ENCODE assay signal across 9 cellular contexts in the genomic region with DNA sequence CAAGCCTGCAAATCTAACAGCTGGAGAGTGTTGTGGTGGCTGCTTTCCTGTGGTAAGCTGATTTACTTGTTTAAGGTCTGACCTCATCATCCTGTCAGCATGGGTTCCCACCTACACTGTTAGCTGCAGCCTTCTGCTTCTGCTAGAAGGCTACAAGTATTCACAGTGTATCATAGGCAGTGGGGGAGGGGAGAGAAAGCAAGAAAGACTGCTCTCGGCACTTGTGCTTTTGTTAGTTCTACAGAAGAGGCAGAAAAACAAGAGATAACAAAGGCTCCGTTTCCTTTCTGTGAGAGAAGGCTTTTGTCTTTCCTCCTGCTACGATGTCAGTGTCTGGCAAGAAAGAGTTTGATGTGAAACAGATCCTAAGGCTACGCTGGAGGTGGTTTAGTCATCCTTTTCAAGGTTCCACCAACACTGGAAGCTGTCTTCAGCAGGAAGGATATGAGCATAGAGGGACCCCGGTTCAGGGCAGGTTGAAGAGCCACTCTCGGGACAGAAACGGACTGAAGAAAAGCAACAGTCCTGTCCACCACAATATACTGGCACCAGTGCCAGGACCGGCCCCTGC. TPM values are rescaled to one million over a fixed set of nuclear protein-coding genes. Genes with fewer than 3 reads are reported as not detected.
A peak's percentile ranks its signal among the peaks of the same experiment; 100 is the strongest.
DNase-seq lines count a peak whose midpoint lies in the region; ATAC-seq and TF ChIP-seq lines count a peak whose summit lies in the region.
"Had no signal": no experiment of that assay in that cellular context is flagged by ENCODE, and none has a peak within 500 bp of the region (broad histone marks: within the 10 kb centered on the region; RNA-seq: fewer than 3 reads in every experiment).

A gene with protein sequence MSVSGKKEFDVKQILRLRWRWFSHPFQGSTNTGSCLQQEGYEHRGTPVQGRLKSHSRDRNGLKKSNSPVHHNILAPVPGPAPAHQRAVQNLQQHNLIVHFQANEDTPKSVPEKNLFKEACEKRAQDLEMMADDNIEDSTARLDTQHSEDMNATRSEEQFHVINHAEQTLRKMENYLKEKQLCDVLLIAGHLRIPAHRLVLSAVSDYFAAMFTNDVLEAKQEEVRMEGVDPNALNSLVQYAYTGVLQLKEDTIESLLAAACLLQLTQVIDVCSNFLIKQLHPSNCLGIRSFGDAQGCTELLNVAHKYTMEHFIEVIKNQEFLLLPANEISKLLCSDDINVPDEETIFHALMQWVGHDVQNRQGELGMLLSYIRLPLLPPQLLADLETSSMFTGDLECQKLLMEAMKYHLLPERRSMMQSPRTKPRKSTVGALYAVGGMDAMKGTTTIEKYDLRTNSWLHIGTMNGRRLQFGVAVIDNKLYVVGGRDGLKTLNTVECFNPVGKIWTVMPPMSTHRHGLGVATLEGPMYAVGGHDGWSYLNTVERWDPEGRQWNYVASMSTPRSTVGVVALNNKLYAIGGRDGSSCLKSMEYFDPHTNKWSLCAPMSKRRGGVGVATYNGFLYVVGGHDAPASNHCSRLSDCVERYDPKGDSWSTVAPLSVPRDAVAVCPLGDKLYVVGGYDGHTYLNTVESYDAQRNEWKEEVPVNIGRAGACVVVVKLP (plus strand): TSS at position 232 of the 571 bp plus-strand sequence. CDS start 92 bp downstream, at position 324.

- H3K4ac ChIP-seq in mesendoderm (ENCODE audit: low read depth, low read length) = no peak within 1 kb of the TSS

- ATAC-seq in HG02840 (IDR thresholded peaks at IDR 0.05; ENCODE audit: low FRiP score, unreplicated experiment) (no peak), T-helper 17 cell (no peak)
- ATAC-seq in activated CD8-positive, alpha-beta T cell treated with anti-CD3 and anti-CD28 coated beads for 36 hours = no peak
- no peak for ATAC-seq in activated T-helper 17 cell treated with anti-CD3 and anti-CD28 coated beads, Interleukin-2, amount 50 U/mL, for 72 hours (replicated peaks)

- no peaks in the 10 kb centered on the region for H3K9me3 ChIP-seq in T-helper 17 cell (ENCODE audit: control insufficient read depth, low read length, poor library complexity, severe bottlenecking)

- H3K4me3 ChIP-seq in choroid plexus epithelial cell (ENCODE audit: low read depth, low read length) (peak within 1 kb of the TSS; percentile 67), mesendoderm (ENCODE audit: low read length) (peak within 1 kb of the TSS; percentile 37)

- no peaks in the 10 kb centered on the region for H3K9me3 Mint-ChIP-seq in activated CD8-positive, alpha-beta T cell treated with anti-CD3 and anti-CD28 coated beads for 36 hours
- H3K9me3 Mint-ChIP-seq in activated T-helper 17 cell treated with anti-CD3 and anti-CD28 coated beads, Interleukin-2, amount 50 U/mL, for 72 hours = no peaks in the 10 kb centered on the region

- no peaks in the 10 kb centered on the region for H3K36me3 ChIP-seq in mesendoderm (ENCODE audit: control insufficient read depth, insufficient read depth, low read length)

- intact Hi-C loops in activated CD8-positive, alpha-beta T cell treated with anti-CD3 and anti-CD28 coated beads for 36 hours (cut with micrococcal nuclease) = no loop called here

- peak; percentile 0 for DNase-seq in stimulated activated CD8-positive, alpha-beta memory T cell treated with anti-CD3 and anti-CD28 coated beads, Interleukin-4, amount 100 ng/mL, for 24 hours (ENCODE audit: low read depth)
- no peak for DNase-seq in stimulated activated CD8-positive, alpha-beta memory T cell treated with anti-CD3 and anti-CD28 coated beads, Interleukin-4, amount 100 ng/mL, for 48 hours
- DNase-seq in choroid plexus epithelial cell (ENCODE audit: low read depth) = peak; percentile 97
- DNase-seq in mesendoderm = peak; percentile 98
- no peak for DNase-seq in T-helper 17 cell
- DNase-seq in activated CD8-positive, alpha-beta T cell treated with anti-CD3 and anti-CD28 coated beads for 36 hours = no peak

- peak within 1 kb of the TSS; percentile 76 for H3K56ac ChIP-seq in mesendoderm (ENCODE audit: low read length)

- no peaks in the 10 kb centered on the region for H3K79me1 ChIP-seq in mesendoderm (ENCODE audit: low read length)

- H3K18ac ChIP-seq in mesendoderm (ENCODE audit: low read length) = peak within 1 kb of the TSS; percentile 84

- no peaks in the 10 kb centered on the region for H3K4me1 Mint-ChIP-seq in T-helper 17 cell
- H3K4me1 Mint-ChIP-seq in activated CD8-positive, alpha-beta T cell treated with anti-CD3 and anti-CD28 coated beads for 36 hours (ENCODE audit: low read depth) = no peaks in the 10 kb centered on the region
- no peaks in the 10 kb centered on the region for H3K4me1 Mint-ChIP-seq in activated T-helper 17 cell treated with anti-CD3 and anti-CD28 coated beads, Interleukin-2, amount 50 U/mL, for 72 hours

- no peaks in the 10 kb centered on the region for H3K27me3 ChIP-seq in mesendoderm (ENCODE audit: insufficient read depth, low read length, poor library complexity)

- no peak within 1 kb of the TSS for H3K4me3 Mint-ChIP-seq in T-helper 17 cell
- no peak within 1 kb of the TSS for H3K4me3 Mint-ChIP-seq in activated CD8-positive, alpha-beta T cell treated with anti-CD3 and anti-CD28 coated beads for 36 hours
- no peak within 1 kb of the TSS for H3K4me3 Mint-ChIP-seq in activated T-helper 17 cell treated with anti-CD3 and anti-CD28 coated beads, Interleukin-2, amount 50 U/mL, for 72 hours

- H3K27me3 Mint-ChIP-seq in T-helper 17 cell = no peaks in the 10 kb centered on the region
- no peaks in the 10 kb centered on the region for H3K27me3 Mint-ChIP-seq in activated CD8-positive, alpha-beta T cell treated with anti-CD3 and anti-CD28 coated beads for 36 hours
- H3K27me3 Mint-ChIP-seq in activated T-helper 17 cell treated with anti-CD3 and anti-CD28 coated beads, Interleukin-2, amount 50 U/mL, for 72 hours = no peaks in the 10 kb centered on the region

- WGBS in mesendoderm (ENCODE audit: extremely low coverage, insufficient coverage, low lambda C conversion rate) = no CpG with 5 or more reads among the region's 8 CpGs

- peak within 1 kb of the TSS; percentile 44 for H3K4me2 ChIP-seq in mesendoderm (ENCODE audit: low read length)

- no peak within 1 kb of the TSS for H4K5ac ChIP-seq in mesendoderm (ENCODE audit: low read length)

- H3K36me3 Mint-ChIP-seq in T-helper 17 cell (ENCODE audit: low read depth) = no peaks in the 10 kb centered on the region
- H3K36me3 Mint-ChIP-seq in activated CD8-positive, alpha-beta T cell treated with anti-CD3 and anti-CD28 coated beads for 36 hours (ENCODE audit: low read depth) = no peaks in the 10 kb centered on the region
- H3K36me3 Mint-ChIP-seq in activated T-helper 17 cell treated with anti-CD3 and anti-CD28 coated beads, Interleukin-2, amount 50 U/mL, for 72 hours (ENCODE audit: low read depth) = no peaks in the 10 kb centered on the region

- no peak within 1 kb of the TSS for H3K27ac Mint-ChIP-seq in T-helper 17 cell
- no peak within 1 kb of the TSS for H3K27ac Mint-ChIP-seq in activated CD8-positive, alpha-beta T cell treated with anti-CD3 and anti-CD28 coated beads for 36 hours
- H3K27ac Mint-ChIP-seq in activated T-helper 17 cell treated with anti-CD3 and anti-CD28 coated beads, Interleukin-2, amount 50 U/mL, for 72 hours = no peak within 1 kb of the TSS

- CTCF ChIA-PET in activated CD8-positive, alpha-beta T cell treated with anti-CD3 and anti-CD28 coated beads for 36 hours (lab: Charles Lee) = no interaction called here

- no peaks in the 10 kb centered on the region for H3K4me1 ChIP-seq in mesendoderm (ENCODE audit: control insufficient read depth, low read depth, low read length)

- H2BK15ac ChIP-seq in mesendoderm (replicated peaks; ENCODE audit: low read depth) = no peak within 1 kb of the TSS

- H4K8ac ChIP-seq in mesendoderm (ENCODE audit: low read depth, low read length) = no peak within 1 kb of the TSS

- POLR2A ChIA-PET in activated CD8-positive, alpha-beta T cell treated with anti-CD3 and anti-CD28 coated beads for 36 hours (lab: Charles Lee) = no interaction called here

- H3K27ac ChIP-seq in mesendoderm (ENCODE audit: low read depth, low read length) = peak within 1 kb of the TSS; percentile 93
- H3K27ac ChIP-seq: VCaP had no signal

- H3K9ac ChIP-seq in mesendoderm (ENCODE audit: low read length) = peak within 1 kb of the TSS; percentile 50

- H3K79me2 ChIP-seq in mesendoderm (ENCODE audit: control insufficient read depth, insufficient read depth, low read length) = no peaks in the 10 kb centered on the region

- no peak for TF ChIP-seq CTCF in choroid plexus epithelial cell (conservative IDR thresholded peaks at IDR 0.05; ENCODE audit: low read depth, low read length)
- no peak for TF ChIP-seq CTCF in activated CD8-positive, alpha-beta T cell treated with anti-CD3 and anti-CD28 coated beads for 36 hours (IDR thresholded peaks at IDR 0.05)

- H3K23ac ChIP-seq in mesendoderm (ENCODE audit: low read length) = no peak within 1 kb of the TSS

- H2BK5ac ChIP-seq in mesendoderm (ENCODE audit: low read length) = peak within 1 kb of the TSS; percentile 45

- H2AK5ac ChIP-seq in mesendoderm (ENCODE audit: low read length) = no peak within 1 kb of the TSS

- H2BK120ac ChIP-seq in mesendoderm (ENCODE audit: low read depth, low read length) = no peak within 1 kb of the TSS

RNA-seq across cellular contexts. Expression of the gene that starts here (rescaled TPM):
- 4.6 TPM for polyA plus RNA-seq in mesendoderm (2013, experiment 1 of 2)
- polyA plus RNA-seq in mesendoderm (2013, experiment 2 of 2) = 4.7 TPM
- not detected for total RNA-seq in T-helper 17 cell
- not detected for total RNA-seq in activated CD8-positive, alpha-beta T cell treated with anti-CD3 and anti-CD28 coated beads for 36 hours
- not detected for total RNA-seq in activated T-helper 17 cell treated with anti-CD3 and anti-CD28 coated beads, Interleukin-2, amount 50 U/mL, for 72 hours

Comparison
In these comparisons a context has a peak if more than half of its experiments do, and no peak if none do; other contexts are left out.
1. DNase-seq: peak in stimulated activated CD8-positive, alpha-beta memory T cell treated with anti-CD3 and anti-CD28 coated beads, Interleukin-4, amount 100 ng/mL, for 24 hours (single experiment), choroid plexus epithelial cell (single experiment) and mesendoderm (single experiment); none in stimulated activated CD8-positive, alpha-beta memory T cell treated with anti-CD3 and anti-CD28 coated beads, Interleukin-4, amount 100 ng/mL, for 48 hours (single experiment), T-helper 17 cell (0 of 3) and activated CD8-positive, alpha-beta T cell treated with anti-CD3 and anti-CD28 coated beads for 36 hours (single experiment).